In genomic region chr3:15264486-15264885, GRCh38 we compare ENCODE assay signal across 21 cellular contexts. TPM values are rescaled to one million over a fixed set of nuclear protein-coding genes. Genes with fewer than 3 reads are reported as not detected.
DNase-seq lines count a peak whose midpoint lies in the region; TF ChIP-seq lines count a peak whose summit lies in the region.
"Had no signal": no experiment of that assay in that cellular context is flagged by ENCODE, and none has a peak within 500 bp of the region (broad histone marks: within the 10 kb centered on the region; RNA-seq: fewer than 3 reads in every experiment).

No MANE protein-coding gene starts in this region.

- peak overlapping the region; percentile 6 for H3K9ac ChIP-seq in smooth muscle cell (ENCODE audit: low read depth)

- H3K4me1 ChIP-seq in smooth muscle cell (ENCODE audit: low read depth) (no peaks in the 10 kb centered on the region), PC-9 (replicated peaks; ENCODE audit: insufficient read depth) (peaks cover 16% of the 10 kb centered on the region)
- H3K4me1 ChIP-seq: SJCRH30 had no signal

- no peaks in the 10 kb centered on the region for H3K36me3 ChIP-seq in smooth muscle cell (ENCODE audit: low read depth)
- H3K36me3 ChIP-seq in PC-9 (ENCODE audit: low read depth) = no peaks in the 10 kb centered on the region

- H3F3A ChIP-seq in smooth muscle cell (ENCODE audit: low read depth) = peaks cover 16% of the 10 kb centered on the region
- H3F3A ChIP-seq in PC-9 (ENCODE audit: insufficient read depth, low read depth) = peaks cover 9% of the 10 kb centered on the region

- H3K27ac ChIP-seq in smooth muscle cell (ENCODE audit: low read depth) (no peak overlapping the region), PC-9 (no peak overlapping the region)
- H3K27ac ChIP-seq: left lung, SJCRH30 had no signal

- peaks cover 0 to 10% (median 2%) of the 10 kb centered on the region in 3 donors for H3K27me3 Mint-ChIP-seq in CD14-positive monocyte (ENCODE audit: low read depth in 3 of 3)
- H3K27me3 Mint-ChIP-seq: activated CD4-positive, alpha-beta T cell treated with anti-CD3 and anti-CD28 coated beads, Interleukin-2, amount 10 ng/mL, durations not matched to agents 7 days and 5 days had no signal

- BruUV-seq in PC-9 (replicated peaks; lab: Mats Ljungman, UMichigan) = no TSS peak

- H3K79me2 ChIP-seq in smooth muscle cell (ENCODE audit: low read depth) (peaks cover 14% of the 10 kb centered on the region), PC-9 (ENCODE audit: low read depth) (peaks cover 9% of the 10 kb centered on the region; the same call in 1 of the 2 replicates)

- H3K4me1 Mint-ChIP-seq in CD14-positive monocyte = peaks cover 17% of the 10 kb centered on the region

- 81% methylated on average over 2 of the region's 2 CpGs for WGBS in smooth muscle cell (ENCODE audit: low lambda C conversion rate)

- peak overlapping the region; percentile 26 for H3K4me2 ChIP-seq in smooth muscle cell
- no peak overlapping the region for H3K4me2 ChIP-seq in PC-9

- peaks cover 67 to 69% of the 10 kb centered on the region in 2 donors for H3K36me3 Mint-ChIP-seq in CD14-positive monocyte

- H3K9me2 ChIP-seq in PC-9 (ENCODE audit: insufficient read depth) = no peaks in the 10 kb centered on the region

- DNase-seq in AG10803 (ENCODE audit: low read depth) = peak; percentile 31
- DNase-seq in GM03348 (ENCODE audit: low spot score) = peak; percentile 26
- peak; percentile 16 for DNase-seq in fibroblast of gingiva (ENCODE audit: low read depth)
- no peak for DNase-seq in smooth muscle cell (lab: John Stamatoyannopoulos, UW; ENCODE audit: unreplicated experiment)
- DNase-seq in PC-9 = no peak
- no peak for DNase-seq in NOMO-1 (lab: John Stamatoyannopoulos, UW; ENCODE audit: unreplicated experiment in 2 of 2)
- no peak for DNase-seq in NCI-H82 treated with DMSO at 0.1 percent for 48 hours (lab: John Stamatoyannopoulos, UW; ENCODE audit: unreplicated experiment)
- DNase-seq in CD14-positive monocyte (ENCODE audit: low spot score) = no peak
- DNase-seq: ACHN; activated CD4-positive, alpha-beta T cell treated with anti-CD3 and anti-CD28 coated beads, Interleukin-2, amount 10 ng/mL, durations not matched to agents 7 days and 5 days; activated CD8-positive, alpha-beta memory T cell treated with anti-CD3 and anti-CD28 coated beads, Interleukin-2, amount 50 U/mL, for 4 hours; activated gamma-delta T cell; GDM1; NCI-H1092; NCI-H2029 treated with DMSO at 0.1 percent for 48 hours; SJCRH30; stimulated activated CD4-positive, alpha-beta T cell treated with anti-CD3 and anti-CD28 coated beads, Interleukin-2, amount 100 ng/mL, for 48 hours; stimulated activated naive CD4-positive, alpha-beta T cell treated with Interleukin-2 at 50 U/mL for 16 hours had no signal

- H3K27me3 ChIP-seq in smooth muscle cell (ENCODE audit: low read depth) (no peaks in the 10 kb centered on the region), PC-9 (ENCODE audit: insufficient read depth, low read depth) (no peaks in the 10 kb centered on the region)
- H3K27me3 ChIP-seq: left lung, SJCRH30 had no signal

- H3K4me3 ChIP-seq in AG10803 (ENCODE audit: low read length) (no peak overlapping the region), smooth muscle cell (no peak overlapping the region), PC-9 (no peak overlapping the region)
- H3K4me3 ChIP-seq: left lung, SJCRH30 had no signal

- no peak overlapping the region for H3K4me3 Mint-ChIP-seq in CD14-positive monocyte
- H3K4me3 Mint-ChIP-seq: activated CD4-positive, alpha-beta T cell treated with anti-CD3 and anti-CD28 coated beads, Interleukin-2, amount 10 ng/mL, durations not matched to agents 7 days and 5 days; neural crest cell; T-helper 1 cell treated with Interleukin-12 subunit alpha and Interleukin-12 subunit beta and Interleukin-4 antibody, amounts not matched to agents 30 μg/mL and 1 μg/mL, for 36 hours had no signal

- CTCF ChIA-PET in PC-9 (lab: Charles Lee) = no interaction called here

- H4K20me1 ChIP-seq in smooth muscle cell (ENCODE audit: low read depth) (no peaks in the 10 kb centered on the region), PC-9 (ENCODE audit: insufficient read depth) (peaks cover 4% of the 10 kb centered on the region; the same call in 1 of the 2 replicates)

- intact Hi-C loops in PC-9 (cut with micrococcal nuclease; ENCODE audit: unreplicated experiment) = no loop called here
- intact Hi-C loops in CD14-positive monocyte (cut with micrococcal nuclease) = loop anchor here in 1 of 2 donors (10.0 kb wide), 1 partner anchor 290 kb away; no protein-coding TSS in a partner anchor

- H3K9me3 ChIP-seq in smooth muscle cell (replicated peaks; ENCODE audit: low read depth) (no peaks in the 10 kb centered on the region), PC-9 (ENCODE audit: insufficient read depth, low read depth) (no peaks in the 10 kb centered on the region)
- H3K9me3 ChIP-seq: left lung, SJCRH30 had no signal

- H3K27ac Mint-ChIP-seq in CD14-positive monocyte = no peak overlapping the region

- TF ChIP-seq CTCF in AG10803 (conservative IDR thresholded peaks at IDR 0.05; ENCODE audit: low read length) (no peak), smooth muscle cell (IDR thresholded peaks at IDR 0.05; ENCODE audit: borderline replicate concordance, insufficient read depth, poor library complexity, severe bottlenecking) (no peak), PC-9 (conservative IDR thresholded peaks at IDR 0.05) (no peak), CD14-positive monocyte (IDR thresholded peaks at IDR 0.05) (no peak)

- POLR2A ChIA-PET in PC-9 (lab: Charles Lee; ENCODE audit: unreplicated experiment) = no interaction called here

- H2AFZ ChIP-seq in smooth muscle cell (ENCODE audit: low read depth) = no peak overlapping the region
- H2AFZ ChIP-seq in PC-9 = no peak overlapping the region

- peaks cover 0 to 2% (median 0%) of the 10 kb centered on the region in 7 donors for H3K9me3 Mint-ChIP-seq in CD14-positive monocyte
- H3K9me3 Mint-ChIP-seq: activated CD4-positive, alpha-beta T cell treated with anti-CD3 and anti-CD28 coated beads, Interleukin-2, amount 10 ng/mL, durations not matched to agents 7 days and 5 days; neural crest cell; T-helper 1 cell treated with Interleukin-12 subunit alpha and Interleukin-12 subunit beta and Interleukin-4 antibody, amounts not matched to agents 30 μg/mL and 1 μg/mL, for 36 hours had no signal

RNA-seq across cellular contexts. Expression of gene CAPN7, which starts 58.4 kb away (rescaled TPM):
- total RNA-seq in smooth muscle cell (38.7 and 45.8 TPM in 2 replicates), PC-9 (2021) (28.5 and 29.5 TPM in 2 replicates)
- polyA plus RNA-seq in smooth muscle cell (20.5 and 26.0 TPM in 2 replicates), CD14-positive monocyte (10 to 100 TPM; 11.7 to 14.7 TPM)

Comparison
In these comparisons a context has a peak if more than half of its experiments do, and no peak if none do; other contexts are left out.
1. DNase-seq: peak in AG10803 (single experiment), GM03348 (single experiment) and fibroblast of gingiva (single experiment); none in smooth muscle cell (single experiment), PC-9 (0 of 2), NOMO-1 (0 of 2), NCI-H82 treated with DMSO at 0.1 percent for 48 hours (single experiment) and CD14-positive monocyte (single experiment).